ENCODE assay signal across 22 cellular contexts in the genomic region with DNA sequence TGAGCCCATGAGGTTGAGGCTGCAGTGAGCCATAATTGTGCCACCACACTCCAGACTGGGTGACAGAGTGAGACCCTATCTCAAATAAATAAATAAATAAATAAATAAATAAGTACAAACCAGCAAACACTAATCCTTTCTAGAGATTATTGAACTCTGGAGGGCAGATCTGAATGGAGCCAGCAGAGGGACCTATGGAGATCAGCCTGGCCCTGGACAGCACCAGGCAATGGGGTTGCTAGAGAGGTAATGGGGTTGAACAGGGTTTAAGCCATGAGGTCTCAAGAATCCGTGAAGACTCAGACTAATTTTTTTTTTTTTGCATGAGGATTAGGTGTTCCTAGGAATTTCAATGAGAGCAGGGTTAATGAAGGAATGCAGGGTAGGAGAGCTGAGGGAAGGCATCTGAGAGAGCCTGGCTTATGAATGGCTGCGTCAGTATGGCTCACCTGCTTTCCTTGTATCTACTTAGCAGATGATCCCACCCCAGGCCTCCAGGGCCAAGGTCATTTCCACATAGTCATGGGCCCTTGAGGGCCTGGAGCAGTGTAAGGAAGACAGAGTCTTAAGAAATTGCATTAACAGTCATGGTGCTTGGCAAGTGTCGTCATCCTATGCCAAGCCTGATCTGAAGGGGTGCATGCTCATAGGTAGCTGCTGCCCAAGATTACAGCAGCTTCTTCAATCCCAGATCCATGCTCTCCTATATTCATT. TPM values are rescaled to one million over a fixed set of nuclear protein-coding genes. Genes with fewer than 3 reads are reported as not detected.
"Had no signal": no experiment of that assay in that cellular context is flagged by ENCODE, and none has a peak within 500 bp of the region (broad histone marks: within the 10 kb centered on the region; RNA-seq: fewer than 3 reads in every experiment).

No MANE protein-coding gene starts in this region.

- H3K36me3 Mint-ChIP-seq: activated naive CD4-positive, alpha-beta T cell treated with anti-CD3 and anti-CD28 coated beads, Interleukin-2, amount 50 U/mL, for 72 hours; brain; memory B cell; type B pancreatic cell had no signal

- H3K9me3 Mint-ChIP-seq: activated naive CD4-positive, alpha-beta T cell treated with anti-CD3 and anti-CD28 coated beads, Interleukin-2, amount 50 U/mL, for 72 hours; activated T-cell treated with anti-CD3 and anti-CD28 coated beads, Interleukin-2, amount 50 U/mL, for 24 hours; stimulated activated naive CD8-positive, alpha-beta T cell treated with anti-CD3 and anti-CD28 coated beads, Interleukin-15, Interleukin-2, amounts not matched to agents 100 ng/mL and 50 ng/mL, for 24 hours; type B pancreatic cell had no signal

- H3K27me3 Mint-ChIP-seq: memory B cell had no signal

- H3K36me3 ChIP-seq: left ventricle myocardium inferior, neutrophil, right atrium auricular region, suprapubic skin had no signal

- H3K27ac ChIP-seq: left ventricle myocardium inferior, neutrophil, right atrium auricular region, skin epidermis, suprapubic skin had no signal

- ATAC-seq: activated CD4-positive, CD25-positive, alpha-beta regulatory T cell treated with anti-CD3 and anti-CD28 coated beads, Interleukin-2, amount 50 U/mL, for 24 hours; activated naive CD4-positive, alpha-beta T cell treated with anti-CD3 and anti-CD28 coated beads, Interleukin-2, amount 50 U/mL, for 72 hours; naive thymus-derived CD8-positive, alpha-beta T cell had no signal

- H3K4me3 Mint-ChIP-seq: activated T-cell treated with anti-CD3 and anti-CD28 coated beads, Interleukin-2, amount 50 U/mL, for 24 hours; brain; memory B cell; naive thymus-derived CD8-positive, alpha-beta T cell; stimulated activated naive CD8-positive, alpha-beta T cell treated with anti-CD3 and anti-CD28 coated beads, Interleukin-15, Interleukin-2, amounts not matched to agents 100 ng/mL and 50 ng/mL, for 24 hours; type B pancreatic cell had no signal

- H3K27ac Mint-ChIP-seq: activated naive CD4-positive, alpha-beta T cell treated with anti-CD3 and anti-CD28 coated beads, Interleukin-2, amount 50 U/mL, for 72 hours; activated T-cell treated with anti-CD3 and anti-CD28 coated beads, Interleukin-2, amount 50 U/mL, for 24 hours; brain; memory B cell; naive thymus-derived CD8-positive, alpha-beta T cell; stimulated activated naive CD8-positive, alpha-beta T cell treated with anti-CD3 and anti-CD28 coated beads, Interleukin-15, Interleukin-2, amounts not matched to agents 100 ng/mL and 50 ng/mL, for 24 hours; type B pancreatic cell had no signal

- H3K4me1 Mint-ChIP-seq: brain had no signal

- H3K4me1 ChIP-seq: left ventricle myocardium inferior, right atrium auricular region, suprapubic skin had no signal

- DNase-seq: activated CD4-positive, alpha-beta T cell treated with anti-CD3 and anti-CD28 coated beads, Interleukin-2, amount 50 U/mL, for 48 hours; activated effector memory CD4-positive, alpha-beta T cell treated with Interleukin-2 at 50 U/mL for 16 hours; activated T-cell treated with anti-CD3 and anti-CD28 coated beads, Interleukin-2, amount 50 U/mL, for 24 hours; amniotic stem cell; cerebellar nuclear complex; effector CD8-positive, alpha-beta T cell; hippocampal formation; kidney; left ventricle myocardium inferior; naive thymus-derived CD8-positive, alpha-beta T cell; posterior cingulate gyrus; stimulated activated CD4-positive, alpha-beta T cell treated with anti-CD3 and anti-CD28 coated beads, Interleukin-4, amount 100 ng/mL, for 24 hours had no signal

- H3K4me3 ChIP-seq: left ventricle myocardium inferior, right atrium auricular region, skin epidermis, suprapubic skin had no signal

- H3K9me3 ChIP-seq: left ventricle myocardium inferior, neutrophil, suprapubic skin had no signal

- H3K27me3 ChIP-seq: neutrophil, right atrium auricular region had no signal

RNA-seq across cellular contexts. Expression of a gene that starts 34.6 kb away (rescaled TPM):
- total RNA-seq: kidney; left ventricle myocardium inferior; naive thymus-derived CD8-positive, alpha-beta T cell; right atrium auricular region had no signal

RNA-seq across cellular contexts. Expression of a gene that starts 39.8 kb away (rescaled TPM):
- total RNA-seq: naive thymus-derived CD8-positive, alpha-beta T cell had no signal
